ENCODE assay signal across 8 cellular contexts in the genomic region with DNA sequence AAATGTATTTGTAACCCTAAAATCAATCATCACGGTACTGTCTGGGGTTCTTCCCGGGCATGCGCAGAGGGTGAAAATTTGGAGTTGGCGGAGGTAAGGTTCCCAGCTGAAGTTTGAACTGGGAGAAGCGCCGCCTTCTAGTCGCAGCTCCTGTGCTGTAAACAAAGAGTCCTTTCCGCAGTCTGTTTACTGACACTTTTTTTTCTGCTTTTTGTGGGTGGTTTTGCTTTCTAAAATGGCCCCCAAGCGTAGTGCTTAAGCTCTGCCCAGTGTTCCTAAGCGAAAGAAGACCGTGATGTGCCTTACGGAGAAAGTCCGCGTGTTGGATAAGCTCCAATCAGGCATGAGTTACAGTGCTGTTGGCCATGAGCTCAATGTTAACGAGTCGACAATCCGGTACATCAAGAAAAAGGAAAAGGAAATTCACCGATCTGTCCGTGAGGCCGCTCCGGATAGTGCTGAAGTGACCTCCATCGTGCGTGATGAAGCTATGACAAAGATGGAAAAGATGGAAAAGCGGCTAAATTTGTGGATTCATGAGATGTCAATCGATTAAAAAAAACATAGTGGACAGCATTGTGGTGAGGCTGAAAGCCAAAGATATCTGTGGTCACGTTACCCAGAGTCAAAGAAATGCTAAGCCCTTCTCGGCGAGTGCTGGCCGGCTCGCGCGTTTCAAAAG. TPM values are rescaled to one million over a fixed set of nuclear protein-coding genes. Genes with fewer than 3 reads are reported as not detected.
DNase-seq lines count a peak whose midpoint lies in the region; TF ChIP-seq lines count a peak whose summit lies in the region.

No MANE protein-coding gene starts in this region.

- TF ChIP-seq EP300 in SK-N-SH (IDR thresholded peaks at IDR 0.05; ENCODE audit: borderline replicate concordance in 1 of 2, low read depth in 1 of 2, low read length in 1 of 2), result no peak

- H3K4me1 ChIP-seq in MM.1S (ENCODE audit: low read length), result no peaks in the 10 kb centered on the region
- peaks cover 0 to 10% of the 10 kb centered on the region in 2 experiments; a peak in 1 of 4 replicates for H3K4me1 ChIP-seq in SK-N-SH (ENCODE audit: control insufficient read depth in 1 of 2, insufficient read depth in 2 of 2, low read depth in 1 of 2, low read length in 1 of 2)

- H3K9me3 ChIP-seq in MM.1S (replicated peaks; ENCODE audit: insufficient read depth, low read length) (no peaks in the 10 kb centered on the region), SK-N-SH (no peaks in the 10 kb centered on the region)

- DNase-seq in A172 (ENCODE audit: low spot score) (peak; percentile 78), GM06990 (ENCODE audit: extremely low read depth, insufficient read length) (no peak), HFF-Myc (ENCODE audit: extremely low read depth, low read depth) (peak; percentile 79), MM.1S (peak; percentile 66), SK-N-SH (peak; percentile 68), coronary artery (ENCODE audit: low spot score) (peak; percentile 87), left kidney (ENCODE audit: low read depth, low spot score) (peak; percentile 96)
- peak; percentile 87 for DNase-seq in stimulated activated naive CD4-positive, alpha-beta T cell treated with Interleukin-2 at 50 U/mL for 16 hours (lab: John Stamatoyannopoulos, UW)

- H3K9me2 ChIP-seq in MM.1S (replicated peaks; ENCODE audit: insufficient read depth, low read length) (no peaks in the 10 kb centered on the region), SK-N-SH (no peaks in the 10 kb centered on the region)

- CTCF ChIA-PET in SK-N-SH (lab: Yijun Ruan, JAX), result interaction anchor here (1.0 to 2.7 kb wide), 12 partner anchors 8 to 234 kb away, joined by 3 to 11 read pairs (median 4); no protein-coding TSS in a partner anchor

- H3K4me3 ChIP-seq in GM06990 (replicated peaks; ENCODE audit: low read depth, low read length), result peak overlapping the region; percentile 93
- H3K4me3 ChIP-seq in HFF-Myc (replicated peaks; ENCODE audit: low read depth, low read length), result peak overlapping the region; percentile 92
- H3K4me3 ChIP-seq in MM.1S (ENCODE audit: low read length), result peak overlapping the region; percentile 83
- peak overlapping the region; percentile 74 to 92 for H3K4me3 ChIP-seq in SK-N-SH (ENCODE audit: low read depth in 2 of 2, low read length in 1 of 2)
- H3K4me3 ChIP-seq in coronary artery, result peak overlapping the region; percentile 72

- peak overlapping the region; percentile 81 for H3K4me2 ChIP-seq in MM.1S (ENCODE audit: low read depth, low read length)
- peak overlapping the region; percentile 81 for H3K4me2 ChIP-seq in SK-N-SH

- no peak for TF ChIP-seq CTCF in GM06990 (IDR thresholded peaks at IDR 0.05; ENCODE audit: insufficient read depth, low read length, poor library complexity, severe bottlenecking)
- TF ChIP-seq CTCF in HFF-Myc (IDR thresholded peaks at IDR 0.05; ENCODE audit: low read depth, low read length, missing control alignments), result no peak
- TF ChIP-seq CTCF in MM.1S (IDR thresholded peaks at IDR 0.05; ENCODE audit: low read length), result no peak
- no peak for TF ChIP-seq CTCF in SK-N-SH (IDR thresholded peaks at IDR 0.05)
- TF ChIP-seq CTCF in coronary artery (IDR thresholded peaks at IDR 0.05), result no peak

- H3K36me3 ChIP-seq in GM06990 (ENCODE audit: control insufficient read depth, insufficient read depth, low read length), result no peaks in the 10 kb centered on the region
- no peaks in the 10 kb centered on the region for H3K36me3 ChIP-seq in MM.1S (replicated peaks; ENCODE audit: insufficient read depth, low read length)
- no peaks in the 10 kb centered on the region for H3K36me3 ChIP-seq in SK-N-SH (replicated peaks in 1 of 2; ENCODE audit: control insufficient read depth in 1 of 2, insufficient read depth in 2 of 2, low read length in 1 of 2)

- H3K79me2 ChIP-seq in MM.1S (ENCODE audit: low read length), result peaks cover 9% of the 10 kb centered on the region
- peaks cover 43% of the 10 kb centered on the region for H3K79me2 ChIP-seq in SK-N-SH (ENCODE audit: insufficient read depth)

- H2AFZ ChIP-seq in MM.1S (ENCODE audit: low read length), result peak overlapping the region; percentile 88
- H2AFZ ChIP-seq in SK-N-SH (ENCODE audit: low read depth), result peak overlapping the region; percentile 99

- H4K20me1 ChIP-seq in MM.1S (ENCODE audit: insufficient read depth, low read length), result no peaks in the 10 kb centered on the region
- H4K20me1 ChIP-seq in SK-N-SH (ENCODE audit: insufficient read depth), result no peaks in the 10 kb centered on the region

- POLR2A ChIA-PET in SK-N-SH (lab: Yijun Ruan, JAX), result interaction anchor here (0.6 to 1.9 kb wide), 5 partner anchors 13 to 236 kb away, joined by 3 to 9 read pairs (median 3); a partner anchor contains a TSS

- H3K27me3 ChIP-seq in GM06990 (replicated peaks; ENCODE audit: control insufficient read depth, insufficient read depth, low read length) (no peaks in the 10 kb centered on the region), MM.1S (replicated peaks; ENCODE audit: insufficient read depth, low read length) (no peaks in the 10 kb centered on the region), SK-N-SH (ENCODE audit: insufficient read depth) (no peaks in the 10 kb centered on the region)

- H3K9ac ChIP-seq in MM.1S (ENCODE audit: low read length) (peak overlapping the region; percentile 64), SK-N-SH (peak overlapping the region; percentile 81)

- H3K27ac ChIP-seq in MM.1S (ENCODE audit: low read length) (peak overlapping the region; percentile 70; the same call in 1 of the 2 replicates), SK-N-SH (ENCODE audit: low read depth in 2 of 2, low read length in 1 of 2) (peak overlapping the region; percentile 69 to 85), coronary artery (peak overlapping the region; percentile 91 to 98)

- WGBS in SK-N-SH (ENCODE audit: low lambda C conversion rate), result 40% methylated on average over 32 of the region's 32 CpGs

- H3F3A ChIP-seq in MM.1S (ENCODE audit: insufficient read depth, low read length), result peaks cover 5% of the 10 kb centered on the region; the same call in 1 of the 2 replicates
- H3F3A ChIP-seq in SK-N-SH (replicated peaks; ENCODE audit: insufficient read depth), result peaks cover 6% of the 10 kb centered on the region

- no peak for TF ChIP-seq RAD21 in SK-N-SH (IDR thresholded peaks at IDR 0.05; ENCODE audit: low read length)

TF ChIP-seq in SK-N-SH, 30 proteins besides CTCF, POLR2A, EP300 and RAD21:
- TF ChIP-seq MXI1 (IDR thresholded peaks at IDR 0.05; ENCODE audit: low read depth, low read length) (peak; percentile 25; the same call in 1 of the 2 replicates), JUND (IDR thresholded peaks at IDR 0.05) (no peak), YY1 (IDR thresholded peaks at IDR 0.05; ENCODE audit: low read depth) (peak; percentile 75), RFX5 (IDR thresholded peaks at IDR 0.05; ENCODE audit: low read length) (no peak), NRF1 (IDR thresholded peaks at IDR 0.05; ENCODE audit: low read depth, low read length) (peak; percentile 83)
- TF ChIP-seq, protein P1, sequence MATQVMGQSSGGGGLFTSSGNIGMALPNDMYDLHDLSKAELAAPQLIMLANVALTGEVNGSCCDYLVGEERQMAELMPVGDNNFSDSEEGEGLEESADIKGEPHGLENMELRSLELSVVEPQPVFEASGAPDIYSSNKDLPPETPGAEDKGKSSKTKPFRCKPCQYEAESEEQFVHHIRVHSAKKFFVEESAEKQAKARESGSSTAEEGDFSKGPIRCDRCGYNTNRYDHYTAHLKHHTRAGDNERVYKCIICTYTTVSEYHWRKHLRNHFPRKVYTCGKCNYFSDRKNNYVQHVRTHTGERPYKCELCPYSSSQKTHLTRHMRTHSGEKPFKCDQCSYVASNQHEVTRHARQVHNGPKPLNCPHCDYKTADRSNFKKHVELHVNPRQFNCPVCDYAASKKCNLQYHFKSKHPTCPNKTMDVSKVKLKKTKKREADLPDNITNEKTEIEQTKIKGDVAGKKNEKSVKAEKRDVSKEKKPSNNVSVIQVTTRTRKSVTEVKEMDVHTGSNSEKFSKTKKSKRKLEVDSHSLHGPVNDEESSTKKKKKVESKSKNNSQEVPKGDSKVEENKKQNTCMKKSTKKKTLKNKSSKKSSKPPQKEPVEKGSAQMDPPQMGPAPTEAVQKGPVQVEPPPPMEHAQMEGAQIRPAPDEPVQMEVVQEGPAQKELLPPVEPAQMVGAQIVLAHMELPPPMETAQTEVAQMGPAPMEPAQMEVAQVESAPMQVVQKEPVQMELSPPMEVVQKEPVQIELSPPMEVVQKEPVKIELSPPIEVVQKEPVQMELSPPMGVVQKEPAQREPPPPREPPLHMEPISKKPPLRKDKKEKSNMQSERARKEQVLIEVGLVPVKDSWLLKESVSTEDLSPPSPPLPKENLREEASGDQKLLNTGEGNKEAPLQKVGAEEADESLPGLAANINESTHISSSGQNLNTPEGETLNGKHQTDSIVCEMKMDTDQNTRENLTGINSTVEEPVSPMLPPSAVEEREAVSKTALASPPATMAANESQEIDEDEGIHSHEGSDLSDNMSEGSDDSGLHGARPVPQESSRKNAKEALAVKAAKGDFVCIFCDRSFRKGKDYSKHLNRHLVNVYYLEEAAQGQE (IDR thresholded peaks at IDR 0.05; ENCODE audit: low read depth, low read length), result no peak

RNA-seq across cellular contexts. Expression of a gene that starts 0.6 kb away (rescaled TPM):
- total RNA-seq in A172 (2014; rRNA removed; shearing (Covaris generic)), result 45.0 and 54.0 TPM in 2 replicates
- polyA plus RNA-seq in SK-N-SH (2012; rRNA removed), result 37.9 and 46.0 TPM in 2 replicates
- 60.6 and 90.4 TPM in 2 replicates for polyA plus RNA-seq in SK-N-SH (2012; cell fraction: cytosol; rRNA removed)
- polyA plus RNA-seq in SK-N-SH (2012; cell fraction: nucleus; rRNA removed), result 18.4 and 20.5 TPM in 2 replicates

RNA-seq across cellular contexts. Expression of a gene that starts 30.6 kb away (rescaled TPM):
- 9.7 and 19.9 TPM in 2 replicates for total RNA-seq in A172 (2014; rRNA removed; shearing (Covaris generic))
- polyA plus RNA-seq in SK-N-SH (2012; rRNA removed), result 9.2 and 11.0 TPM in 2 replicates
- 9.3 and 10.1 TPM in 2 replicates for polyA plus RNA-seq in SK-N-SH (2012; cell fraction: cytosol; rRNA removed)
- polyA plus RNA-seq in SK-N-SH (2012; cell fraction: nucleus; rRNA removed), result 9.7 and 11.5 TPM in 2 replicates
